25 cellular contexts compared by ENCODE assay signal in the genomic region with DNA sequence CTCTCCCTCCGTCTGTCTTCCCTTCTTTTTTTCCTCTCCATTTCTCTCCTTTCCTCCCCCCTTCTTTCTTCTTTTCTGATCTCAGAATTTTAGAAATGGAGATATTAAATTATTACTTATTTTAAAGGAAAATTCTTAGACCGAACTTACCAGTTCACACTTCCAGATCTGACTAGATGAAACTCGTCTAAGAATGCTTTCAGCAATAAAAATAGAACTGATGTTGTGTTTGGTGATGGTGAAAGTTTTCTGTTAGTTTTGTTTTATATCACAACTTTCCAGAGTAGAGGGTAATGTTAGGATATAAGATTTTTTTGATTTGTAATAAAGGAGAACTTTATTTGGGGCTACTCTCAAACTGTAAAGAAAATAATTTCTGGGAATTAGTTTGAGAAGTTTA. TPM values are rescaled to one million over a fixed set of nuclear protein-coding genes. Genes with fewer than 3 reads are reported as not detected.
DNase-seq lines count a peak whose midpoint lies in the region; ATAC-seq and TF ChIP-seq lines count a peak whose summit lies in the region.
"Had no signal": no experiment of that assay in that cellular context is flagged by ENCODE, and none has a peak within 500 bp of the region (broad histone marks: within the 10 kb centered on the region; RNA-seq: fewer than 3 reads in every experiment).

No MANE protein-coding gene starts in this region.

- TF ChIP-seq CTCF in chondrocyte (IDR thresholded peaks at IDR 0.05): no peak

- H3K9me3 Mint-ChIP-seq in chondrocyte (ENCODE audit: low read depth): peaks cover 9% of the 10 kb centered on the region
- H3K9me3 Mint-ChIP-seq in activated CD4-positive, alpha-beta T cell treated with anti-CD3 and anti-CD28 coated beads, Interleukin-2, amount 10 ng/mL, durations not matched to agents 24 days and 14 days: peaks cover 10% of the 10 kb centered on the region

- no peak for TF ChIP-seq POLR2A in GM18505 (IDR thresholded peaks at IDR 0.05; ENCODE audit: borderline replicate concordance, extremely low read depth, insufficient read depth, insufficient read length)

- no peaks in the 10 kb centered on the region for H3K27me3 Mint-ChIP-seq in chondrocyte (ENCODE audit: low read depth)
- H3K27me3 Mint-ChIP-seq in activated CD4-positive, alpha-beta T cell treated with anti-CD3 and anti-CD28 coated beads, Interleukin-2, amount 10 ng/mL, durations not matched to agents 24 days and 14 days: no peaks in the 10 kb centered on the region
- H3K27me3 Mint-ChIP-seq: naive thymus-derived CD4-positive, alpha-beta T cell had no signal

- no peak overlapping the region for H3K4me3 Mint-ChIP-seq in chondrocyte (ENCODE audit: unreplicated experiment)
- no peak overlapping the region for H3K4me3 Mint-ChIP-seq in activated CD4-positive, alpha-beta T cell treated with anti-CD3 and anti-CD28 coated beads, Interleukin-2, amount 10 ng/mL, durations not matched to agents 24 days and 14 days
- H3K4me3 Mint-ChIP-seq: naive thymus-derived CD4-positive, alpha-beta T cell had no signal

- intact Hi-C loops in activated CD4-positive, alpha-beta T cell treated with anti-CD3 and anti-CD28 coated beads, Interleukin-2, amount 10 ng/mL, durations not matched to agents 24 days and 14 days (cut with micrococcal nuclease): no loop called here

- H3K4me1 Mint-ChIP-seq in chondrocyte (ENCODE audit: low read depth): peaks cover 14% of the 10 kb centered on the region
- peaks cover 10% of the 10 kb centered on the region for H3K4me1 Mint-ChIP-seq in activated CD4-positive, alpha-beta T cell treated with anti-CD3 and anti-CD28 coated beads, Interleukin-2, amount 10 ng/mL, durations not matched to agents 24 days and 14 days

- DNase-seq in chondrocyte (ENCODE audit: low spot score) (no peak), glomerular visceral epithelial cell (ENCODE audit: extremely low spot score) (no peak), GDM1 (lab: John Stamatoyannopoulos, UW) (no peak), foreskin melanocyte (no peak)
- no peak for DNase-seq in activated CD4-positive, alpha-beta T cell treated with anti-CD3 and anti-CD28 coated beads, Interleukin-2, amount 10 ng/mL, durations not matched to agents 24 days and 14 days
- DNase-seq: activated CD4-positive, CD25-positive, alpha-beta regulatory T cell treated with anti-CD3 and anti-CD28 coated beads, Interleukin-2, amount 50 U/mL, for 72 hours; activated naive CD4-positive, alpha-beta T cell treated with anti-CD3 and anti-CD28 coated beads, Interleukin-2, amount 50 U/mL, for 16 hours; activated T-cell treated with anti-CD3 and anti-CD28 coated beads, Interleukin-2, amount 50 U/mL, for 48 hours; dorsolateral prefrontal cortex; EL; GOT3; Kasumi-1; left lung; naive thymus-derived CD4-positive, alpha-beta T cell; NCI-H1930; NCI-H345; OCI-M1; Right ventricle myocardium superior; stimulated activated CD4-positive, alpha-beta T cell treated with anti-CD3 and anti-CD28 coated beads, Interleukin-4, amount 100 ng/mL, for 1 hour; stimulated activated naive CD4-positive, alpha-beta T cell treated with Interleukin-2 at 50 U/mL for 16 hours; SW 1271; tibial artery had no signal

- ATAC-seq in GM18505 (IDR thresholded peaks at IDR 0.05; ENCODE audit: unreplicated experiment): peak; percentile 61
- peak; percentile 71 for ATAC-seq in GM21360 (IDR thresholded peaks at IDR 0.05; ENCODE audit: unreplicated experiment)
- ATAC-seq in HG02870 (IDR thresholded peaks at IDR 0.05; ENCODE audit: unreplicated experiment): peak; percentile 77
- ATAC-seq: left lung; naive thymus-derived CD4-positive, alpha-beta T cell had no signal

- H3K36me3 Mint-ChIP-seq in chondrocyte (ENCODE audit: low read depth): peaks cover 8% of the 10 kb centered on the region
- H3K36me3 Mint-ChIP-seq in activated CD4-positive, alpha-beta T cell treated with anti-CD3 and anti-CD28 coated beads, Interleukin-2, amount 10 ng/mL, durations not matched to agents 24 days and 14 days (ENCODE audit: low read depth): peaks cover 35% of the 10 kb centered on the region

- H3K27ac Mint-ChIP-seq in chondrocyte (ENCODE audit: unreplicated experiment): peak overlapping the region; percentile 59
- no peak overlapping the region for H3K27ac Mint-ChIP-seq in activated CD4-positive, alpha-beta T cell treated with anti-CD3 and anti-CD28 coated beads, Interleukin-2, amount 10 ng/mL, durations not matched to agents 24 days and 14 days
- H3K27ac Mint-ChIP-seq: naive thymus-derived CD4-positive, alpha-beta T cell had no signal

RNA-seq across cellular contexts. Expression of a gene that starts 29.9 kb away (rescaled TPM):
- total RNA-seq in chondrocyte: 28.0 to 29.5 TPM (median 29.5 TPM) in 3 replicates
- total RNA-seq in activated CD4-positive, alpha-beta T cell treated with anti-CD3 and anti-CD28 coated beads, Interleukin-2, amount 10 ng/mL, durations not matched to agents 24 days and 14 days: 43.5 and 50.6 TPM in 2 replicates

RNA-seq across cellular contexts. Expression of a gene that starts 41.9 kb away (rescaled TPM):
- 131 to 140 TPM (median 134 TPM) in 3 replicates for total RNA-seq in chondrocyte
- total RNA-seq in activated CD4-positive, alpha-beta T cell treated with anti-CD3 and anti-CD28 coated beads, Interleukin-2, amount 10 ng/mL, durations not matched to agents 24 days and 14 days: 100 and 108 TPM in 2 replicates

RNA-seq across cellular contexts. Expression of a gene that starts 56.6 kb away (rescaled TPM):
- total RNA-seq in chondrocyte: 199 to 335 TPM (median 201 TPM) in 3 replicates
- 4.3 and 5.8 TPM in 2 replicates for total RNA-seq in activated CD4-positive, alpha-beta T cell treated with anti-CD3 and anti-CD28 coated beads, Interleukin-2, amount 10 ng/mL, durations not matched to agents 24 days and 14 days

Comparison
In these comparisons a context has a peak if more than half of its experiments do, and no peak if none do; other contexts are left out.
1. RNA of a gene that starts 56.6 kb away (total RNA-seq): 199 to 335 TPM in chondrocyte; 4.3 to 5.8 TPM in activated CD4-positive, alpha-beta T cell treated with anti-CD3 and anti-CD28 coated beads, Interleukin-2, amount 10 ng/mL, durations not matched to agents 24 days and 14 days; every median in the first group is over 10 times any median in the second.
2. Peak in every context shown above with its lines, with median percentiles within 50 percentile points of each other: ATAC-seq.